ENCODE assay signal across 20 cellular contexts in the genomic region with DNA sequence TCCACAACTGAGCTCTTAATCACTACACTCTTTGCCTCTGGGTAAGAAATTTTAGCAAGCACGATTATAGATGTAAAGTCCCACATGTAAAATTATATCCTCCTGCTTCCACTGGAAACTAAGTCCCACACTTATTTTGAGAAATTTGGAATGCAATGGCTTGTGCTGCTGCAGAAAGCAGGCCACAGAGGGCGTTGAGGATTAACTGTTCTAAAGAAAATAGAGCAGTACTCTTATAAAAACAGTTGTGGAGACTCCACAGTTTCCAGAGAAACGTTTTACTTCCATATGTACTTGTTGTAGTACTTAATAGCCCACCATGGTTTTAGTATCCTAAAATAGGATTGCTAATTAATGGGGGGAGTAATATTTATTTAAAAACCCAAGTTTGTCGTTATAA. TPM values are rescaled to one million over a fixed set of nuclear protein-coding genes. Genes with fewer than 3 reads are reported as not detected.
DNase-seq lines count a peak whose midpoint lies in the region; ATAC-seq and TF ChIP-seq lines count a peak whose summit lies in the region.
"Had no signal": no experiment of that assay in that cellular context is flagged by ENCODE, and none has a peak within 500 bp of the region (broad histone marks: within the 10 kb centered on the region; RNA-seq: fewer than 3 reads in every experiment).

No MANE protein-coding gene starts in this region.

- H3K4ac ChIP-seq in mesenchymal stem cell (ENCODE audit: low read depth in 1 of 2, low read length in 2 of 2): no peak overlapping the region

- TF ChIP-seq CTCF in type B pancreatic cell (conservative IDR thresholded peaks at IDR 0.05): no peak

- H3K36me3 ChIP-seq in mesenchymal stem cell (ENCODE audit: control insufficient read depth in 1 of 2, insufficient read depth in 2 of 2, low read depth in 1 of 2, low read length in 2 of 2): peaks cover 0 to 13% of the 10 kb centered on the region in 2 experiments
- H3K36me3 ChIP-seq: uterus had no signal

- no peak overlapping the region for H4K8ac ChIP-seq in mesenchymal stem cell (ENCODE audit: low read length)

- H3K18ac ChIP-seq in mesenchymal stem cell (ENCODE audit: low read depth in 1 of 2, low read length in 2 of 2): no peak overlapping the region

- no peak overlapping the region for H4K91ac ChIP-seq in mesenchymal stem cell (ENCODE audit: low read length)

- H3K14ac ChIP-seq in mesenchymal stem cell (ENCODE audit: low read length in 2 of 2): no peak overlapping the region

- H3K9ac ChIP-seq in mesenchymal stem cell (ENCODE audit: low read length): peak overlapping the region; percentile 15

- H2BK15ac ChIP-seq in mesenchymal stem cell (ENCODE audit: low read depth, poor library complexity, severe bottlenecking): no peak overlapping the region

- ATAC-seq in activated naive CD4-positive, alpha-beta T cell treated with anti-CD3 and anti-CD28 coated beads, Interleukin-2, amount 50 U/mL, for 72 hours: no peak
- ATAC-seq in HG02763 (IDR thresholded peaks at IDR 0.05; ENCODE audit: unreplicated experiment): no peak
- ATAC-seq: naive thymus-derived CD8-positive, alpha-beta T cell; Panc1; WTC11 had no signal

- intact Hi-C loops in activated T-helper 2 cell treated with anti-CD3 and anti-CD28 coated beads, Interferon-gamma antibody, Interleukin-2, Interleukin-4, amounts not matched to agents 10 μg/mL and 5 μg/mL and 100 μg/mL, durations not matched to agents 14 hours and 24 hours and 36 hours (cut with micrococcal nuclease): loop anchor here (5.0 kb wide), 2 partner anchors 110 to 200 kb away; no protein-coding TSS in a partner anchor

- H2BK12ac ChIP-seq in mesenchymal stem cell (ENCODE audit: low read length in 2 of 2): no peak overlapping the region

- no peaks in the 10 kb centered on the region for H3K9me3 Mint-ChIP-seq in activated naive CD4-positive, alpha-beta T cell treated with anti-CD3 and anti-CD28 coated beads, Interleukin-2, amount 50 U/mL, for 24 hours
- H3K9me3 Mint-ChIP-seq in activated naive CD4-positive, alpha-beta T cell treated with anti-CD3 and anti-CD28 coated beads, Interleukin-2, amount 50 U/mL, for 72 hours: no peaks in the 10 kb centered on the region
- H3K9me3 Mint-ChIP-seq in activated T-helper 2 cell treated with anti-CD3 and anti-CD28 coated beads, Interferon-gamma antibody, Interleukin-2, Interleukin-4, amounts not matched to agents 10 μg/mL and 5 μg/mL and 100 μg/mL, durations not matched to agents 14 hours and 24 hours and 36 hours: no peaks in the 10 kb centered on the region
- no peaks in the 10 kb centered on the region for H3K9me3 Mint-ChIP-seq in type B pancreatic cell
- H3K9me3 Mint-ChIP-seq: naive thymus-derived CD8-positive, alpha-beta T cell had no signal

- DNase-seq in activated naive CD4-positive, alpha-beta T cell treated with anti-CD3 and anti-CD28 coated beads, Interleukin-2, amount 50 U/mL, for 72 hours (ENCODE audit: low spot score in 2 of 2): no peak
- DNase-seq in activated T-helper 2 cell treated with anti-CD3 and anti-CD28 coated beads, Interferon-gamma antibody, Interleukin-2, Interleukin-4, amounts not matched to agents 10 μg/mL and 5 μg/mL and 100 μg/mL, durations not matched to agents 14 hours and 24 hours and 36 hours (ENCODE audit: low spot score): no peak
- no peak for DNase-seq in mesenchymal stem cell
- no peak for DNase-seq in type B pancreatic cell (ENCODE audit: extremely low spot score, unreplicated experiment)
- no peak for DNase-seq in AG08396 (ENCODE audit: low spot score)
- no peak for DNase-seq in ACHN
- DNase-seq: cortex of kidney; KG1; naive thymus-derived CD8-positive, alpha-beta T cell; NCI-H146; NCI-H345; sigmoid colon; stimulated activated naive CD4-positive, alpha-beta T cell treated with Interleukin-2 at 50 U/mL for 16 hours; uterus had no signal

- no peak overlapping the region for H2AFZ ChIP-seq in mesenchymal stem cell (ENCODE audit: low read depth, low read length)

- H2AK5ac ChIP-seq in mesenchymal stem cell (ENCODE audit: low read length, severe bottlenecking): no peak overlapping the region

- in situ Hi-C loops in ACHN (cut with HindIII; ENCODE audit: low pct_ligation_motif_present, low pct_unique_long_range_greater_than_20kb, low sequenced_read_pairs): no loop called here

- no peaks in the 10 kb centered on the region for H3K36me3 Mint-ChIP-seq in activated naive CD4-positive, alpha-beta T cell treated with anti-CD3 and anti-CD28 coated beads, Interleukin-2, amount 50 U/mL, for 24 hours
- H3K36me3 Mint-ChIP-seq in activated naive CD4-positive, alpha-beta T cell treated with anti-CD3 and anti-CD28 coated beads, Interleukin-2, amount 50 U/mL, for 72 hours: peaks cover 10 to 24% of the 10 kb centered on the region in 2 donors
- peaks cover 27% of the 10 kb centered on the region for H3K36me3 Mint-ChIP-seq in activated T-helper 2 cell treated with anti-CD3 and anti-CD28 coated beads, Interferon-gamma antibody, Interleukin-2, Interleukin-4, amounts not matched to agents 10 μg/mL and 5 μg/mL and 100 μg/mL, durations not matched to agents 14 hours and 24 hours and 36 hours (ENCODE audit: low read depth)
- peaks cover 5% of the 10 kb centered on the region for H3K36me3 Mint-ChIP-seq in type B pancreatic cell

- WGBS in mesenchymal stem cell: 60% methylated on average over 1 of the region's 4 CpGs

- H3K27me3 Mint-ChIP-seq in activated naive CD4-positive, alpha-beta T cell treated with anti-CD3 and anti-CD28 coated beads, Interleukin-2, amount 50 U/mL, for 24 hours: no peaks in the 10 kb centered on the region
- no peaks in the 10 kb centered on the region for H3K27me3 Mint-ChIP-seq in activated T-helper 2 cell treated with anti-CD3 and anti-CD28 coated beads, Interferon-gamma antibody, Interleukin-2, Interleukin-4, amounts not matched to agents 10 μg/mL and 5 μg/mL and 100 μg/mL, durations not matched to agents 14 hours and 24 hours and 36 hours (ENCODE audit: low read depth)
- H3K27me3 Mint-ChIP-seq in type B pancreatic cell: no peaks in the 10 kb centered on the region
- H3K27me3 Mint-ChIP-seq: naive thymus-derived CD8-positive, alpha-beta T cell had no signal

- no peak overlapping the region for H3K23ac ChIP-seq in mesenchymal stem cell (ENCODE audit: low read length in 2 of 2)

- peaks cover 40% of the 10 kb centered on the region for H3K4me1 Mint-ChIP-seq in activated naive CD4-positive, alpha-beta T cell treated with anti-CD3 and anti-CD28 coated beads, Interleukin-2, amount 50 U/mL, for 24 hours
- peaks cover 37% of the 10 kb centered on the region for H3K4me1 Mint-ChIP-seq in activated T-helper 2 cell treated with anti-CD3 and anti-CD28 coated beads, Interferon-gamma antibody, Interleukin-2, Interleukin-4, amounts not matched to agents 10 μg/mL and 5 μg/mL and 100 μg/mL, durations not matched to agents 14 hours and 24 hours and 36 hours (ENCODE audit: low read depth)
- peaks cover 12% of the 10 kb centered on the region for H3K4me1 Mint-ChIP-seq in type B pancreatic cell (ENCODE audit: unreplicated experiment)

- no peaks in the 10 kb centered on the region for H3K4me1 ChIP-seq in mesenchymal stem cell (ENCODE audit: control insufficient read depth, insufficient read depth, low read depth, low read length)
- H3K4me1 ChIP-seq: uterus had no signal

- H3K79me1 ChIP-seq in mesenchymal stem cell (replicated peaks; ENCODE audit: low read length, poor library complexity, severe bottlenecking): peaks cover 2% of the 10 kb centered on the region

- H3K27me3 ChIP-seq in mesenchymal stem cell (ENCODE audit: control insufficient read depth in 1 of 2, insufficient read depth in 1 of 2, low read length in 2 of 2): no peaks in the 10 kb centered on the region
- H3K27me3 ChIP-seq: esophagus muscularis mucosa, sigmoid colon, uterus had no signal

- H3K27ac Mint-ChIP-seq in activated naive CD4-positive, alpha-beta T cell treated with anti-CD3 and anti-CD28 coated beads, Interleukin-2, amount 50 U/mL, for 24 hours: no peak overlapping the region
- no peak overlapping the region for H3K27ac Mint-ChIP-seq in activated naive CD4-positive, alpha-beta T cell treated with anti-CD3 and anti-CD28 coated beads, Interleukin-2, amount 50 U/mL, for 72 hours
- H3K27ac Mint-ChIP-seq in activated T-helper 2 cell treated with anti-CD3 and anti-CD28 coated beads, Interferon-gamma antibody, Interleukin-2, Interleukin-4, amounts not matched to agents 10 μg/mL and 5 μg/mL and 100 μg/mL, durations not matched to agents 14 hours and 24 hours and 36 hours: no peak overlapping the region
- H3K27ac Mint-ChIP-seq in type B pancreatic cell: no peak overlapping the region
- H3K27ac Mint-ChIP-seq: WTC11 had no signal

- no peak overlapping the region for H3K27ac ChIP-seq in mesenchymal stem cell (ENCODE audit: low read length, poor library complexity, severe bottlenecking)
- H3K27ac ChIP-seq: esophagus muscularis mucosa had no signal

- no peaks in the 10 kb centered on the region for H3K9me3 ChIP-seq in mesenchymal stem cell (ENCODE audit: control insufficient read depth, low read length)
- H3K9me3 ChIP-seq: esophagus muscularis mucosa, sigmoid colon, uterus had no signal

- H3K4me3 Mint-ChIP-seq in activated naive CD4-positive, alpha-beta T cell treated with anti-CD3 and anti-CD28 coated beads, Interleukin-2, amount 50 U/mL, for 24 hours: peak overlapping the region; percentile 42
- peak overlapping the region; percentile 30 for H3K4me3 Mint-ChIP-seq in activated T-helper 2 cell treated with anti-CD3 and anti-CD28 coated beads, Interferon-gamma antibody, Interleukin-2, Interleukin-4, amounts not matched to agents 10 μg/mL and 5 μg/mL and 100 μg/mL, durations not matched to agents 14 hours and 24 hours and 36 hours (ENCODE audit: low read depth)
- peak overlapping the region; percentile 30 for H3K4me3 Mint-ChIP-seq in type B pancreatic cell

- no peak overlapping the region for H2BK120ac ChIP-seq in mesenchymal stem cell (ENCODE audit: low read depth, low read length)

- H2BK5ac ChIP-seq in mesenchymal stem cell (ENCODE audit: low read depth, low read length, poor library complexity, severe bottlenecking): no peak overlapping the region

- no peak overlapping the region for H3K4me2 ChIP-seq in mesenchymal stem cell (ENCODE audit: low read length, poor library complexity, severe bottlenecking)

- H3K4me3 ChIP-seq in mesenchymal stem cell (ENCODE audit: insufficient read depth in 1 of 2, low read depth in 1 of 2, low read length in 2 of 2): no peak overlapping the region
- H3K4me3 ChIP-seq: esophagus muscularis mucosa, sigmoid colon, uterus had no signal

RNA-seq across cellular contexts. Expression of gene CENPC, which starts 1.7 kb away (rescaled TPM):
- total RNA-seq in activated naive CD4-positive, alpha-beta T cell treated with anti-CD3 and anti-CD28 coated beads, Interleukin-2, amount 50 U/mL, for 72 hours: 10 to 100 TPM; 34.7 to 74.0 TPM
- total RNA-seq in activated T-helper 2 cell treated with anti-CD3 and anti-CD28 coated beads, Interferon-gamma antibody, Interleukin-2, Interleukin-4, amounts not matched to agents 10 μg/mL and 5 μg/mL and 100 μg/mL, durations not matched to agents 14 hours and 24 hours and 36 hours: 31.6 and 32.0 TPM in 2 replicates
- 6.0 TPM for polyA plus RNA-seq in mesenchymal stem cell (2013, experiment 1 of 2)
- polyA plus RNA-seq in mesenchymal stem cell (2013, experiment 2 of 2): 6.6 TPM
- 12.3 and 24.3 TPM in 2 replicates for total RNA-seq in type B pancreatic cell (ENCODE audit: low replicate concordance)

RNA-seq across cellular contexts. Expression of gene STAP1, which starts 11.6 kb away (rescaled TPM):
- 10 to 100 TPM; 10.4 to 10.9 TPM for total RNA-seq in activated naive CD4-positive, alpha-beta T cell treated with anti-CD3 and anti-CD28 coated beads, Interleukin-2, amount 50 U/mL, for 72 hours
- total RNA-seq in activated T-helper 2 cell treated with anti-CD3 and anti-CD28 coated beads, Interferon-gamma antibody, Interleukin-2, Interleukin-4, amounts not matched to agents 10 μg/mL and 5 μg/mL and 100 μg/mL, durations not matched to agents 14 hours and 24 hours and 36 hours: 18.8 and 18.9 TPM in 2 replicates
- polyA plus RNA-seq in mesenchymal stem cell (2013, experiment 1 of 2): not detected
- polyA plus RNA-seq in mesenchymal stem cell (2013, experiment 2 of 2): not detected
- total RNA-seq in type B pancreatic cell (ENCODE audit: low replicate concordance): not detected in 2 replicates
- total RNA-seq: sigmoid colon, WTC11 had no signal
- polyA plus RNA-seq: AG04450 had no signal

Comparison
In these comparisons a context has a peak if more than half of its experiments do, and no peak if none do; other contexts are left out.
1. RNA of gene STAP1, which starts 11.6 kb away (total RNA-seq): 18.8 to 18.9 TPM in activated T-helper 2 cell treated with anti-CD3 and anti-CD28 coated beads, Interferon-gamma antibody, Interleukin-2, Interleukin-4, amounts not matched to agents 10 μg/mL and 5 μg/mL and 100 μg/mL, durations not matched to agents 14 hours and 24 hours and 36 hours and 10.4 to 10.9 TPM in activated naive CD4-positive, alpha-beta T cell treated with anti-CD3 and anti-CD28 coated beads, Interleukin-2, amount 50 U/mL, for 72 hours; not detected in type B pancreatic cell; every median in the first group is over 10 times any median in the second.
2. Peak in every context shown above with its lines, with median percentiles within 50 percentile points of each other: H3K4me3 Mint-ChIP-seq.